Comparison of ENCODE assay signal across 22 cellular contexts in the genomic region with DNA sequence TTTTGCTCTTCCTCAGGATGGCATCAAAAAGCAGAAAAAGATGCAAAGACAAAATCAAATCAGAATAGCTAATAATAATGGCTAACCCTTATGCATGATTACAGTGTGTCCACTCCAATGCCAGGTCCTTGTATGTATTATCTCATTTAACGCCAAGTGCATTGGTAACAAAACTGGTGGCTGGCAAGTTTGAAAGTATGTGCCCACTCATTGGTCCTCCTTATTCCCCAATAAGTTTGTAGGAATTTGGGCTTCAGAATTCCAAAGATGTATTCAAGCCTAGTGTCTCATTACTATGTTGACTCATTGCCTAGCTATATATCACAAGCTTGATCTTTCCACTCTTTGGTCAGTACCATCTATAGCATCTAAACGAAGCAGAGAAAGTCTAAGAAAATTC.
DNase-seq lines count a peak whose midpoint lies in the region; ATAC-seq, FAIRE-seq and TF ChIP-seq lines count a peak whose summit lies in the region.
"Had no signal": no experiment of that assay in that cellular context is flagged by ENCODE, and none has a peak within 500 bp of the region (broad histone marks: within the 10 kb centered on the region; RNA-seq: fewer than 3 reads in every experiment).

No MANE protein-coding gene starts in this region.

- no peak overlapping the region for H3K4me3 ChIP-seq in keratinocyte (ENCODE audit: control insufficient read depth in 2 of 3, extremely low read depth in 1 of 3, insufficient read depth in 2 of 3, low read depth in 1 of 3, low read length in 3 of 3)
- H3K4me3 ChIP-seq: GM23338 had no signal

- no peak for ATAC-seq in CD4-positive, alpha-beta T cell (ENCODE audit: poor library complexity)
- no peak for ATAC-seq in stimulated activated naive B cell treated with anti-CD40 and anti-IgM and Interleukin-4, amounts not matched to agents 10 μg/mL and 1 μg/mL and 100 μg/mL, for 72 hours (replicated peaks)
- ATAC-seq: GM23338 had no signal

- H2AFZ ChIP-seq in keratinocyte (ENCODE audit: control insufficient read depth, low read length): no peak overlapping the region
- H2AFZ ChIP-seq: GM23338 had no signal

- H4K20me1 ChIP-seq in keratinocyte (ENCODE audit: control insufficient read depth, extremely low read depth, insufficient read depth, low read length): no peaks in the 10 kb centered on the region

- no peak for TF ChIP-seq CTCF in CD4-positive, alpha-beta T cell (IDR thresholded peaks at IDR 0.05)
- no peak for TF ChIP-seq CTCF in keratinocyte (optimal IDR thresholded peaks at IDR 0.05 in 1 of 3, IDR thresholded peaks at IDR 0.05 in 1 of 3, conservative IDR thresholded peaks at IDR 0.05 in 1 of 3; ENCODE audit: extremely low read depth in 1 of 3, insufficient read depth in 2 of 3, low read length in 3 of 3)

- H3K36me3 ChIP-seq in keratinocyte (ENCODE audit: control insufficient read depth in 2 of 2, extremely low read depth in 1 of 2, insufficient read depth in 2 of 2, low read length in 2 of 2): no peaks in the 10 kb centered on the region

- POLR2A ChIA-PET in CD4-positive, alpha-beta T cell (lab: Charles Lee): interaction anchor here (0.8 to 1.0 kb wide), 2 partner anchors 14 to 36 kb away, joined by 3 to 4 read pairs; no protein-coding TSS in a partner anchor

- intact Hi-C loops in activated naive CD4-positive, alpha-beta T cell treated with anti-CD3 and anti-CD28 coated beads for 36 hours (cut with micrococcal nuclease): no loop called here
- intact Hi-C loops in CD4-positive, alpha-beta T cell (cut with DNase I, micrococcal nuclease): loop anchor here in 1 of 2 experiments (10.0 kb wide), 1 partner anchor 304 kb away; no protein-coding TSS in a partner anchor

- H3K27me3 ChIP-seq in CD4-positive, alpha-beta T cell (ENCODE audit: control insufficient read depth, insufficient read depth, low read length): no peaks in the 10 kb centered on the region
- H3K27me3 ChIP-seq in keratinocyte (ENCODE audit: control insufficient read depth, extremely low read depth, insufficient read depth, low read length): no peaks in the 10 kb centered on the region

- H3K4me1 ChIP-seq in keratinocyte (ENCODE audit: control insufficient read depth, extremely low read depth, insufficient read depth, low read length): peaks cover 30% of the 10 kb centered on the region
- H3K4me1 ChIP-seq: Caco-2 had no signal

- H3K4me1 Mint-ChIP-seq in activated naive CD4-positive, alpha-beta T cell treated with anti-CD3 and anti-CD28 coated beads, Interleukin-2, amount 50 U/mL, for 24 hours: peaks cover 94% of the 10 kb centered on the region
- H3K4me1 Mint-ChIP-seq in activated naive CD4-positive, alpha-beta T cell treated with anti-CD3 and anti-CD28 coated beads for 36 hours (ENCODE audit: low read depth): peaks cover 89% of the 10 kb centered on the region
- peaks cover 84% of the 10 kb centered on the region for H3K4me1 Mint-ChIP-seq in CD4-positive, alpha-beta T cell (ENCODE audit: low read depth)
- peaks cover 54 to 90% of the 10 kb centered on the region in 2 donors for H3K4me1 Mint-ChIP-seq in stimulated activated naive B cell treated with anti-CD40 and anti-IgM and Interleukin-4, amounts not matched to agents 10 μg/mL and 1 μg/mL and 100 μg/mL, for 72 hours
- H3K4me1 Mint-ChIP-seq: GM23338 had no signal

- H3K27ac Mint-ChIP-seq in activated naive CD4-positive, alpha-beta T cell treated with anti-CD3 and anti-CD28 coated beads, Interleukin-2, amount 50 U/mL, for 24 hours: peak overlapping the region; percentile 94
- no peak overlapping the region for H3K27ac Mint-ChIP-seq in activated naive CD4-positive, alpha-beta T cell treated with anti-CD3 and anti-CD28 coated beads for 36 hours
- peak overlapping the region; percentile 16 for H3K27ac Mint-ChIP-seq in CD4-positive, alpha-beta T cell
- peak overlapping the region; percentile 90 for H3K27ac Mint-ChIP-seq in stimulated activated naive B cell treated with anti-CD40 and anti-IgM and Interleukin-4, amounts not matched to agents 10 μg/mL and 1 μg/mL and 100 μg/mL, for 72 hours
- H3K27ac Mint-ChIP-seq: GM23338, HFFc6 had no signal

- DNase-seq in activated naive CD4-positive, alpha-beta T cell treated with anti-CD3 and anti-CD28 coated beads for 36 hours: no peak
- no peak for DNase-seq in CD4-positive, alpha-beta T cell
- DNase-seq in keratinocyte (ENCODE audit: low read depth, low spot score): no peak
- DNase-seq in stimulated activated naive B cell treated with anti-CD40 and anti-IgM and Interleukin-4, amounts not matched to agents 10 μg/mL and 1 μg/mL and 100 μg/mL, for 72 hours: no peak
- no peak for DNase-seq in SIG-M5 (lab: John Stamatoyannopoulos, UW)
- no peak for DNase-seq in HT-29 (ENCODE audit: low spot score)
- DNase-seq: 8988T; C1 segment of cervical spinal cord; Caco-2; CD4-positive, CD25-positive, alpha-beta regulatory T cell; HCEC 1CT; HFFc6 had no signal

- H3K9ac ChIP-seq in keratinocyte (ENCODE audit: control insufficient read depth, extremely low read depth, insufficient read depth, low read length): no peak overlapping the region

- CTCF ChIA-PET in activated naive CD4-positive, alpha-beta T cell treated with anti-CD3 and anti-CD28 coated beads for 36 hours (lab: Charles Lee): interaction anchor here (0.8 kb wide), 1 partner anchor 64 kb away, joined by 3 read pairs; no protein-coding TSS in a partner anchor
- CTCF ChIA-PET in CD4-positive, alpha-beta T cell (lab: Charles Lee): interaction anchor here (1.4 kb wide), 1 partner anchor 389 kb away, joined by 5 read pairs; no protein-coding TSS in a partner anchor

- dilution Hi-C loops in keratinocyte (cut with MboI; ENCODE audit: extremely low pct_ligation_motif_present, low sequenced_read_pairs): no loop called here

- FAIRE-seq in keratinocyte (lab: Jason Lieb, UNC): peak; percentile 26
- FAIRE-seq: D721Med, G401.6, GM12892, GM18507, H54, HTR-8/SVneo had no signal

- H3K4me2 ChIP-seq in keratinocyte (ENCODE audit: control insufficient read depth, extremely low read depth, insufficient read depth, low read depth, low read length): no peak overlapping the region
- H3K4me2 ChIP-seq: GM23338 had no signal

- no peaks in the 10 kb centered on the region for H3K79me2 ChIP-seq in keratinocyte (ENCODE audit: control insufficient read depth, insufficient read depth, low read length)

- H3K27me3 Mint-ChIP-seq in activated naive CD4-positive, alpha-beta T cell treated with anti-CD3 and anti-CD28 coated beads, Interleukin-2, amount 50 U/mL, for 24 hours: no peaks in the 10 kb centered on the region
- no peaks in the 10 kb centered on the region for H3K27me3 Mint-ChIP-seq in activated naive CD4-positive, alpha-beta T cell treated with anti-CD3 and anti-CD28 coated beads for 36 hours (ENCODE audit: low read depth)
- no peaks in the 10 kb centered on the region for H3K27me3 Mint-ChIP-seq in CD4-positive, alpha-beta T cell
- H3K27me3 Mint-ChIP-seq in stimulated activated naive B cell treated with anti-CD40 and anti-IgM and Interleukin-4, amounts not matched to agents 10 μg/mL and 1 μg/mL and 100 μg/mL, for 72 hours: no peaks in the 10 kb centered on the region

- H3K9me3 ChIP-seq in CD4-positive, alpha-beta T cell (ENCODE audit: control insufficient read depth, low read length): no peaks in the 10 kb centered on the region
- H3K9me3 ChIP-seq in keratinocyte (ENCODE audit: control insufficient read depth, low read depth, low read length): no peaks in the 10 kb centered on the region
- H3K9me3 ChIP-seq: Caco-2 had no signal

- peaks cover 22% of the 10 kb centered on the region for H3K36me3 Mint-ChIP-seq in activated naive CD4-positive, alpha-beta T cell treated with anti-CD3 and anti-CD28 coated beads, Interleukin-2, amount 50 U/mL, for 24 hours
- H3K36me3 Mint-ChIP-seq in activated naive CD4-positive, alpha-beta T cell treated with anti-CD3 and anti-CD28 coated beads for 36 hours (ENCODE audit: low read depth): peaks cover 37% of the 10 kb centered on the region
- peaks cover 38% of the 10 kb centered on the region for H3K36me3 Mint-ChIP-seq in CD4-positive, alpha-beta T cell (ENCODE audit: low read depth)
- peaks cover 19 to 30% of the 10 kb centered on the region in 2 donors for H3K36me3 Mint-ChIP-seq in stimulated activated naive B cell treated with anti-CD40 and anti-IgM and Interleukin-4, amounts not matched to agents 10 μg/mL and 1 μg/mL and 100 μg/mL, for 72 hours

- H3K4me3 Mint-ChIP-seq in activated naive CD4-positive, alpha-beta T cell treated with anti-CD3 and anti-CD28 coated beads, Interleukin-2, amount 50 U/mL, for 24 hours: no peak overlapping the region
- no peak overlapping the region for H3K4me3 Mint-ChIP-seq in activated naive CD4-positive, alpha-beta T cell treated with anti-CD3 and anti-CD28 coated beads for 36 hours
- no peak overlapping the region for H3K4me3 Mint-ChIP-seq in CD4-positive, alpha-beta T cell
- H3K4me3 Mint-ChIP-seq in stimulated activated naive B cell treated with anti-CD40 and anti-IgM and Interleukin-4, amounts not matched to agents 10 μg/mL and 1 μg/mL and 100 μg/mL, for 72 hours: no peak overlapping the region
- H3K4me3 Mint-ChIP-seq: CD4-positive, CD25-positive, alpha-beta regulatory T cell; GM23338; HFFc6; IgD-negative memory B cell had no signal

- no peak overlapping the region for H3K27ac ChIP-seq in CD4-positive, alpha-beta T cell (ENCODE audit: low read depth, low read length)
- no peak overlapping the region for H3K27ac ChIP-seq in keratinocyte (ENCODE audit: control insufficient read depth, insufficient read depth, low read length)
- H3K27ac ChIP-seq: HL-60 had no signal

- no peaks in the 10 kb centered on the region for H3K9me3 Mint-ChIP-seq in activated naive CD4-positive, alpha-beta T cell treated with anti-CD3 and anti-CD28 coated beads, Interleukin-2, amount 50 U/mL, for 24 hours
- no peaks in the 10 kb centered on the region for H3K9me3 Mint-ChIP-seq in activated naive CD4-positive, alpha-beta T cell treated with anti-CD3 and anti-CD28 coated beads for 36 hours
- H3K9me3 Mint-ChIP-seq in CD4-positive, alpha-beta T cell: no peaks in the 10 kb centered on the region
- peaks cover 0 to 1% of the 10 kb centered on the region in 2 donors for H3K9me3 Mint-ChIP-seq in stimulated activated naive B cell treated with anti-CD40 and anti-IgM and Interleukin-4, amounts not matched to agents 10 μg/mL and 1 μg/mL and 100 μg/mL, for 72 hours
- H3K9me3 Mint-ChIP-seq: GM23338, IgD-negative memory B cell had no signal

- H3K9me1 ChIP-seq in keratinocyte (ENCODE audit: control insufficient read depth, extremely low read depth, insufficient read depth, low read length): peaks cover 2% of the 10 kb centered on the region
